ENCODE assay signal across 15 cellular contexts in the genomic region with DNA sequence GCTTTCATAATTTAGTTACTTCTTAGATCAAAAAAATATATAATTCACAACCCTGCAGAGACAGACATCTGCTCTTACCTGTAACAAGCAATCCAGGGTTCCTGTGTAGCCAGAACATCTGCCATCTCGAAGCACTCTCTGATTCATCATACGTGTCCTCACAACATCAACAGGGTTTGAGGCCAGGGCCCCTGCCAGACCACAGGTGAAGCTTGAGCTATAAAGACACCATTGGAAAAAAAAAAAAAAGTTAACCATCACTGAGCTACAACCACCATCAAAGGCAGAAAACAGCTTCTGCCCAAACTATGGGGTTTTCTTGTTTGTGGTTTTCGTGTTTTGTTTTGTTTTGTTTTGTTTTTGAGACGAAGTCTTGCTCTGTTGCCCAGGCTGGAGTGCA. TPM values are rescaled to one million over a fixed set of nuclear protein-coding genes. Genes with fewer than 3 reads are reported as not detected.
DNase-seq lines count a peak whose midpoint lies in the region; ATAC-seq lines count a peak whose summit lies in the region.
"Had no signal": no experiment of that assay in that cellular context is flagged by ENCODE, and none has a peak within 500 bp of the region (broad histone marks: within the 10 kb centered on the region; RNA-seq: fewer than 3 reads in every experiment).

No MANE protein-coding gene starts in this region.

- H3K36me3 Mint-ChIP-seq in activated T-cell treated with anti-CD3 and anti-CD28 coated beads, Interleukin-2, amount 50 U/mL, for 4 hours (ENCODE audit: insufficient read depth): peaks cover 51% of the 10 kb centered on the region
- H3K36me3 Mint-ChIP-seq in activated naive CD4-positive, alpha-beta T cell treated with anti-CD3 and anti-CD28 coated beads, Interleukin-2, amount 50 U/mL, for 24 hours: peaks cover 18% of the 10 kb centered on the region

- no peaks in the 10 kb centered on the region for H3K27me3 Mint-ChIP-seq in activated T-cell treated with anti-CD3 and anti-CD28 coated beads, Interleukin-2, amount 50 U/mL, for 4 hours (ENCODE audit: low read depth)
- H3K27me3 Mint-ChIP-seq in activated naive CD4-positive, alpha-beta T cell treated with anti-CD3 and anti-CD28 coated beads, Interleukin-2, amount 50 U/mL, for 24 hours: no peaks in the 10 kb centered on the region

- DNase-seq in activated T-cell treated with anti-CD3 and anti-CD28 coated beads, Interleukin-2, amount 50 U/mL, for 1 hour: peak; percentile 36
- DNase-seq in activated T-cell treated with anti-CD3 and anti-CD28 coated beads, Interleukin-2, amount 50 U/mL, for 4 hours: no peak
- peak; percentile 34 for DNase-seq in activated CD4-positive, alpha-beta T cell treated with anti-CD3 and anti-CD28 coated beads for 48 hours
- DNase-seq in stimulated activated CD8-positive, alpha-beta memory T cell treated with anti-CD3 and anti-CD28 coated beads, Interleukin-12 subunit alpha, Interleukin-12 subunit beta, amount 100 ng/mL, for 1 hour (ENCODE audit: low read depth): peak; percentile 25
- DNase-seq in effector CD8-positive, alpha-beta T cell (lab: John Stamatoyannopoulos, UW): no peak
- DNase-seq in GDM1 (lab: John Stamatoyannopoulos, UW) (no peak), mucosa of gallbladder (ENCODE audit: low spot score) (no peak)
- DNase-seq: Calu3, cerebellar nuclear complex, HCEC 1CT, mesendoderm, NCI-H1105 treated with DMSO at 0.1 percent for 48 hours, NCI-H345, sigmoid colon had no signal

- no peak for ATAC-seq in activated T-cell treated with anti-CD3 and anti-CD28 coated beads, Interleukin-2, amount 50 U/mL, for 4 hours

- peaks cover 57% of the 10 kb centered on the region for H3K4me1 Mint-ChIP-seq in activated T-cell treated with anti-CD3 and anti-CD28 coated beads, Interleukin-2, amount 50 U/mL, for 4 hours (ENCODE audit: low read depth)
- peaks cover 55% of the 10 kb centered on the region for H3K4me1 Mint-ChIP-seq in activated naive CD4-positive, alpha-beta T cell treated with anti-CD3 and anti-CD28 coated beads, Interleukin-2, amount 50 U/mL, for 24 hours

- no peaks in the 10 kb centered on the region for H3K9me3 Mint-ChIP-seq in activated T-cell treated with anti-CD3 and anti-CD28 coated beads, Interleukin-2, amount 50 U/mL, for 4 hours
- no peaks in the 10 kb centered on the region for H3K9me3 Mint-ChIP-seq in activated naive CD4-positive, alpha-beta T cell treated with anti-CD3 and anti-CD28 coated beads, Interleukin-2, amount 50 U/mL, for 24 hours

- no peak overlapping the region for H3K4me3 Mint-ChIP-seq in activated T-cell treated with anti-CD3 and anti-CD28 coated beads, Interleukin-2, amount 50 U/mL, for 4 hours
- no peak overlapping the region for H3K4me3 Mint-ChIP-seq in activated naive CD4-positive, alpha-beta T cell treated with anti-CD3 and anti-CD28 coated beads, Interleukin-2, amount 50 U/mL, for 24 hours

- peak overlapping the region; percentile 46 for H3K27ac Mint-ChIP-seq in activated naive CD4-positive, alpha-beta T cell treated with anti-CD3 and anti-CD28 coated beads, Interleukin-2, amount 50 U/mL, for 24 hours

RNA-seq across cellular contexts. Expression of a gene that starts 19.3 kb away (rescaled TPM):
- 10 to 100 TPM; 16.2 to 25.4 (median 22.6) TPM for total RNA-seq in activated T-cell treated with anti-CD3 and anti-CD28 coated beads, Interleukin-2, amount 50 U/mL, for 4 hours
- 23.2 TPM for total RNA-seq in mucosa of gallbladder

RNA-seq across cellular contexts. Expression of a gene that starts 57.9 kb away (rescaled TPM):
- total RNA-seq in activated T-cell treated with anti-CD3 and anti-CD28 coated beads, Interleukin-2, amount 50 U/mL, for 4 hours: 1,000 to 10,000 TPM; 1,937 to 2,193 (median 1,961) TPM
- 3,971 TPM for total RNA-seq in mucosa of gallbladder

Comparison
In these comparisons a context has a peak if more than half of its experiments do, and no peak if none do; other contexts are left out.
1. DNase-seq: peak in activated T-cell treated with anti-CD3 and anti-CD28 coated beads, Interleukin-2, amount 50 U/mL, for 1 hour (single experiment), activated CD4-positive, alpha-beta T cell treated with anti-CD3 and anti-CD28 coated beads for 48 hours (single experiment) and stimulated activated CD8-positive, alpha-beta memory T cell treated with anti-CD3 and anti-CD28 coated beads, Interleukin-12 subunit alpha, Interleukin-12 subunit beta, amount 100 ng/mL, for 1 hour (single experiment); none in activated T-cell treated with anti-CD3 and anti-CD28 coated beads, Interleukin-2, amount 50 U/mL, for 4 hours (single experiment), effector CD8-positive, alpha-beta T cell (single experiment), GDM1 (single experiment) and mucosa of gallbladder (single experiment).